18 cellular contexts compared by ENCODE assay signal in the genomic region with DNA sequence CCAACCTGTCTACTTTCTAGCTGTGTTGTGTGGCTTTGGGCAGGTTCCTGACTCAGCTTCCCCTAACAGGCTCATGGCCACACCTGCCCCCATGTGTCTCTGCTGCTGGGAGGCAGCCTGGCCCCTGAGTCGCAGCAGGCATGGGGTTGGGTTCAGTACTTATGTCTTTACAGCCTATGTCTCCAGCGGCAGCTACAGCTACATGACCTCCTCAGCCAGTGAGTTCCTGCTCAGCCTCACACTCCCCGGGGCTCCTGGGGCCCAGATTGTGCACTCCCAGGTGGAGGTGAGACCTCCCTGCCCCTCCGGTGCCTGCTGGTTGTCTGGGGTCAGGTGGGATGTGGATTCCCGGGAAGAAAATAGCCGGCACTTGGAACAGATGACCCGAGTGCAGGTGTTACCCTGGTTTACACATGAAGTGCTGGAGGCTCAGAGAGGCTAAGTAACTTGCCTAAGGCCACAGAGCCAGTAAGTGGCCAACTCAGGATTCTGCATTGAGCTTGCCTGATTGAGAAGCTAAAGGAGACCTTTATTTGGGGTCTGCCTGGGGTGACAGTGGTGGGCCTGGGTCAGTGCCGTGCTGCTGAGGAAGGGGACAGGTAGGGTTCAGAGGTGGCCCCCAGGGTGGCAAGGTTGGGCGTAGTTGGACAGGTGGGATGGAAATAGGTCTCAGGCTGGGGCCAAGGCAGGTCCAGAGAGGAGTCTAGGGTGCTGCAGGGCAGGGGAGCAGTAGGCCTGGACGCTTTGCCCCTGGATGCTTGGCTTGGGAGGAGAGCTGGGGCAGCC. TPM values are rescaled to one million over a fixed set of nuclear protein-coding genes. Genes with fewer than 3 reads are reported as not detected.
A peak's percentile ranks its signal among the peaks of the same experiment; 100 is the strongest.
DNase-seq lines count a peak whose midpoint lies in the region; ATAC-seq, FAIRE-seq and TF ChIP-seq lines count a peak whose summit lies in the region.
"Had no signal": no experiment of that assay in that cellular context is flagged by ENCODE, and none has a peak within 500 bp of the region (broad histone marks: within the 10 kb centered on the region; RNA-seq: fewer than 3 reads in every experiment).

No MANE protein-coding gene starts in this region.

- no peak overlapping the region for H2BK120ac ChIP-seq in mesendoderm (ENCODE audit: low read depth, low read length)

- no peak for TF ChIP-seq RAD21 in A549 (conservative IDR thresholded peaks at IDR 0.05 in 1 of 2, IDR thresholded peaks at IDR 0.05 in 1 of 2)
- no peak for TF ChIP-seq RAD21 in K562 (CRISPR knock-in tag; conservative IDR thresholded peaks at IDR 0.05 in 1 of 2, IDR thresholded peaks at IDR 0.05 in 1 of 2)

- H3K79me2 ChIP-seq in GM23338 (replicated peaks; ENCODE audit: insufficient read depth) (no peaks in the 10 kb centered on the region), K562 (ENCODE audit: control insufficient read depth, insufficient read depth, low read length) (no peaks in the 10 kb centered on the region), mesendoderm (ENCODE audit: control insufficient read depth, insufficient read depth, low read length) (no peaks in the 10 kb centered on the region)

- H3F3A ChIP-seq in GM23338 (replicated peaks; ENCODE audit: low read depth), result no peaks in the 10 kb centered on the region

- H3K4me1 Mint-ChIP-seq in GM23338, result peaks cover 4% of the 10 kb centered on the region; the same call in 2 of the 3 replicates

- H3K27me3 ChIP-seq in GM23338 (ENCODE audit: insufficient read depth) (no peaks in the 10 kb centered on the region), K562 (ENCODE audit: control insufficient read depth in 2 of 2, insufficient read depth in 2 of 2, low read length in 2 of 2) (no peaks in the 10 kb centered on the region), mesendoderm (ENCODE audit: insufficient read depth, low read length, poor library complexity) (no peaks in the 10 kb centered on the region), brain microvascular endothelial cell (replicated peaks) (no peaks in the 10 kb centered on the region)

- DNase-seq in A549 (ENCODE audit: low read depth in 1 of 2, low spot score in 1 of 2), result no peak
- no peak for DNase-seq in GM23338 (ENCODE audit: low spot score)
- DNase-seq in K562 (ENCODE audit: extremely low read depth in 1 of 4, low spot score in 3 of 4), result no peak
- no peak for DNase-seq in mesendoderm
- no peak for DNase-seq in brain microvascular endothelial cell
- DNase-seq in NCI-H446 treated with DMSO at 0.1 percent for 48 hours (lab: John Stamatoyannopoulos, UW), result no peak
- DNase-seq in DMS53 treated with DMSO at 0.1 percent for 48 hours (lab: John Stamatoyannopoulos, UW; ENCODE audit: unreplicated experiment), result no peak
- no peak for DNase-seq in SIG-M5 (lab: John Stamatoyannopoulos, UW)
- DNase-seq: KBM-7, MV-4-11, NCI-H1417 treated with DMSO at 0.1 percent for 48 hours, NCI-H2029, NCI-H510A treated with DMSO at 0.1 percent for 48 hours, NCI-H82 had no signal

- H3K27ac ChIP-seq in A549 (no peak overlapping the region; a peak in 1 of 6 replicates), GM23338 (ENCODE audit: low read depth) (no peak overlapping the region), K562 (ENCODE audit: extremely low read depth, low read depth, low read length) (no peak overlapping the region), mesendoderm (ENCODE audit: low read depth, low read length) (no peak overlapping the region), brain microvascular endothelial cell (no peak overlapping the region)
- H3K27ac ChIP-seq: HL-60, PC-9 had no signal

- no peak overlapping the region for H3K4me3 Mint-ChIP-seq in GM23338
- H3K4me3 Mint-ChIP-seq: H9 had no signal

- H3K9me3 ChIP-seq in A549 (no peaks in the 10 kb centered on the region), K562 (replicated peaks; ENCODE audit: control insufficient read depth, insufficient read depth, low read depth, low read length) (no peaks in the 10 kb centered on the region)

- H3K9ac ChIP-seq in K562 (ENCODE audit: insufficient read depth in 1 of 2, low read depth in 2 of 2, low read length in 2 of 2) (peak overlapping the region in 1 of 2 experiments; percentile 70; a peak in 2 of 4 replicates), mesendoderm (ENCODE audit: low read length) (no peak overlapping the region)

- H3K27ac Mint-ChIP-seq in GM23338, result peak overlapping the region; percentile 50; the same call in 1 of the 2 replicates

- TF ChIP-seq EP300 in A549 (IDR thresholded peaks at IDR 0.05) (no peak), K562 (IDR thresholded peaks at IDR 0.05; ENCODE audit: low read length) (no peak)

- no peak overlapping the region for H3K23ac ChIP-seq in mesendoderm (ENCODE audit: low read length)

- H4K20me1 ChIP-seq in GM23338 (replicated peaks; ENCODE audit: insufficient read depth) (no peaks in the 10 kb centered on the region), K562 (replicated peaks; ENCODE audit: control insufficient read depth, insufficient read depth, low read length) (peaks cover 3% of the 10 kb centered on the region; the same call in 1 of the 2 replicates)

- intact Hi-C loops in K562 (cut with micrococcal nuclease), result no loop called here

- no peak overlapping the region for H3K4me3 ChIP-seq in A549
- H3K4me3 ChIP-seq in GM23338, result no peak overlapping the region
- H3K4me3 ChIP-seq in K562, result no peak overlapping the region
- H3K4me3 ChIP-seq in mesendoderm (ENCODE audit: low read length), result no peak overlapping the region
- no peak overlapping the region for H3K4me3 ChIP-seq in brain microvascular endothelial cell (ENCODE audit: low read depth, low read length)
- H3K4me3 ChIP-seq: PC-9 had no signal

- H3K9me3 Mint-ChIP-seq in GM23338, result no peaks in the 10 kb centered on the region
- H3K9me3 Mint-ChIP-seq: H9 had no signal

- no peaks in the 10 kb centered on the region for H3K9me1 ChIP-seq in K562 (ENCODE audit: control insufficient read depth, insufficient read depth, low read length)

- no peak overlapping the region for H3K4me2 ChIP-seq in A549
- H3K4me2 ChIP-seq in GM23338, result no peak overlapping the region
- no peak overlapping the region for H3K4me2 ChIP-seq in K562 (ENCODE audit: insufficient read depth, low read length)
- H3K4me2 ChIP-seq in mesendoderm (ENCODE audit: low read length), result no peak overlapping the region
- H3K4me2 ChIP-seq: PC-9 had no signal

- H3K56ac ChIP-seq in mesendoderm (ENCODE audit: low read length), result peak overlapping the region; percentile 62

- WGBS in A549 (ENCODE audit: missing lambda C conversion rate), result 92% methylated on average over 8 of the region's 10 CpGs
- WGBS in K562 (ENCODE audit: insufficient coverage, low coverage, missing lambda C conversion rate), result 85% methylated on average over 10 of the region's 10 CpGs
- WGBS in mesendoderm (ENCODE audit: extremely low coverage, insufficient coverage, low lambda C conversion rate), result no CpG with 5 or more reads among the region's 10 CpGs

- POLR2A ChIA-PET in A549 (lab: Yijun Ruan, JAX), result interaction anchor here (0.7 to 1.3 kb wide), 2 partner anchors 89 to 90 kb away, joined by 4 to 6 read pairs; no protein-coding TSS in a partner anchor
- POLR2A ChIA-PET in K562 (lab: Yijun Ruan, JAX), result interaction anchor here (0.6 to 1.0 kb wide), 6 partner anchors 9 to 79 kb away, joined by 3 to 4 read pairs (median 3); no protein-coding TSS in a partner anchor

- TF ChIP-seq CTCF in A549 (IDR thresholded peaks at IDR 0.05) (no peak), GM23338 (conservative IDR thresholded peaks at IDR 0.05; ENCODE audit: low read depth in 2 of 2) (no peak), K562 (IDR thresholded peaks at IDR 0.05 in 2 of 3, conservative IDR thresholded peaks at IDR 0.05 in 1 of 3; ENCODE audit: insufficient read depth in 2 of 3, low read depth in 1 of 3, low read length in 3 of 3) (no peak), brain microvascular endothelial cell (IDR thresholded peaks at IDR 0.05; ENCODE audit: low read depth, low read length, missing control alignments) (no peak)

- no peak for FAIRE-seq in A549 (lab: Jason Lieb, UNC)
- no peak for FAIRE-seq in K562 (lab: Jason Lieb, UNC)
- FAIRE-seq: GM19239 had no signal

- TF ChIP-seq POLR2A in A549 (IDR thresholded peaks at IDR 0.05; ENCODE audit: low read length), result no peak
- no peak for TF ChIP-seq POLR2A in K562 (conservative IDR thresholded peaks at IDR 0.05)

- H3K4me1 ChIP-seq in A549, result peaks cover 5% of the 10 kb centered on the region; the same call in 1 of the 3 replicates
- H3K4me1 ChIP-seq in GM23338 (ENCODE audit: insufficient read depth), result no peaks in the 10 kb centered on the region
- peaks cover 0 to 48% of the 10 kb centered on the region in 2 experiments; a peak in 3 of 5 replicates for H3K4me1 ChIP-seq in K562 (replicated peaks in 1 of 2; ENCODE audit: control insufficient read depth in 2 of 2, insufficient read depth in 2 of 2, low read length in 2 of 2)
- no peaks in the 10 kb centered on the region for H3K4me1 ChIP-seq in mesendoderm (ENCODE audit: control insufficient read depth, low read depth, low read length)

- no peak overlapping the region for H2AK5ac ChIP-seq in mesendoderm (ENCODE audit: low read length)

- in situ Hi-C loops in K562 (cut with MboI), result no loop called here
- in situ Hi-C loops in brain microvascular endothelial cell (cut with HindIII; ENCODE audit: low pct_ligation_motif_present, low sequenced_read_pairs), result no loop called here

- no peaks in the 10 kb centered on the region for H3K9me2 ChIP-seq in GM23338 (ENCODE audit: insufficient read depth)

- ATAC-seq in A549 (no peak; a peak in 1 of 6 replicates), GM23338 (no peak), K562 (no peak)

- H3K4ac ChIP-seq in mesendoderm (ENCODE audit: low read depth, low read length), result no peak overlapping the region

- no peak overlapping the region for H2BK15ac ChIP-seq in mesendoderm (replicated peaks; ENCODE audit: low read depth)

- H2BK5ac ChIP-seq in mesendoderm (ENCODE audit: low read length), result no peak overlapping the region

- no peak overlapping the region for H4K5ac ChIP-seq in mesendoderm (ENCODE audit: low read length)

- no peak overlapping the region for H3K18ac ChIP-seq in mesendoderm (ENCODE audit: low read length)

- H3K36me3 ChIP-seq in GM23338 (ENCODE audit: insufficient read depth) (no peaks in the 10 kb centered on the region), K562 (ENCODE audit: control insufficient read depth, insufficient read depth, low read length) (peaks cover 15% of the 10 kb centered on the region; the same call in 1 of the 3 replicates), mesendoderm (ENCODE audit: control insufficient read depth, insufficient read depth, low read length) (no peaks in the 10 kb centered on the region), brain microvascular endothelial cell (replicated peaks) (no peaks in the 10 kb centered on the region)

- H4K8ac ChIP-seq in mesendoderm (ENCODE audit: low read depth, low read length), result no peak overlapping the region

- H2AFZ ChIP-seq in GM23338, result no peak overlapping the region
- no peak overlapping the region for H2AFZ ChIP-seq in K562 (ENCODE audit: low read depth, low read length)
- H2AFZ ChIP-seq: PC-9 had no signal

- H3K36me3 Mint-ChIP-seq in GM23338 (ENCODE audit: low read depth), result no peaks in the 10 kb centered on the region; the same call in 2 of the 3 replicates

- BruUV-seq in K562 (replicated peaks; lab: Mats Ljungman, UMichigan), result no TSS peak

- CTCF ChIA-PET in A549 (lab: Yijun Ruan, JAX), result interaction anchor here (0.5 to 8.3 kb wide), 37 partner anchors 8 to 184 kb away, joined by 3 to 110 read pairs (median 5); a partner anchor contains a TSS
- CTCF ChIA-PET in K562 (lab: Yijun Ruan, JAX; ENCODE audit: low intra/inter-chr PET ratio), result interaction anchor here (2.5 kb wide), 1 partner anchor 75 kb away, joined by 15 read pairs; no protein-coding TSS in a partner anchor

- no peaks in the 10 kb centered on the region for H3K79me1 ChIP-seq in mesendoderm (ENCODE audit: low read length)

- peaks cover 6% of the 10 kb centered on the region for H3K27me3 Mint-ChIP-seq in GM23338 (ENCODE audit: insufficient read depth, low read depth, poor library complexity)

RNA-seq across cellular contexts. Expression of a gene that starts 15.9 kb away (rescaled TPM):
- polyA plus RNA-seq in A549 (2011; rRNA removed) (5.7 and 9.3 TPM in 2 replicates), A549 (2017; fragmentation: RNase III; extraction: RNeasy Plus Mini Kit Qiagen cat#74134 plus additional on column Dnase treatment) (6.0 to 7.7 TPM (median 6.8 TPM) in 3 replicates), GM23338 (2016; fragmentation: Nextera tagmentation; extraction: Ambion mirVana) (1.5 and 2.3 TPM in 2 replicates), K562 (2011; rRNA removed) (13.5 and 22.6 TPM in 2 replicates), K562 (2014; fragmentation: Illumina TruSeq; extraction: Trizol) (8.3 and 9.1 TPM in 2 replicates), K562 (2014; fragmentation: Nextera tagmentation; extraction: Ambion mirVana) (1 to 10 TPM in 1 of 2 experiments, under 1 TPM in 1; 0.92 to 1.1 TPM), K562 (2014; rRNA removed) (15.1 and 19.9 TPM in 2 replicates)
- 7.5 and 8.5 TPM in 2 replicates for polyA plus RNA-seq in A549 (2012; cell fraction: cytosol; rRNA removed)
- 42.5 and 53.1 TPM in 2 replicates for polyA plus RNA-seq in A549 (2012; cell fraction: nucleus; rRNA removed)
- 11.0 and 12.6 TPM in 2 replicates for polyA minus RNA-seq in A549 (2011; rRNA and poly(A)+ RNA removed)
- 4.0 and 8.0 TPM in 2 replicates for total RNA-seq in GM23338 (2014; rRNA removed; shearing (Covaris generic))
- 66.2 and 212 TPM in 2 replicates for total RNA-seq in K562 (2011; cell fraction: chromatin; rRNA removed; ENCODE audit: low replicate concordance)
- total RNA-seq in K562 (2011; cell fraction: nucleolus; rRNA removed), result 117 and 131 TPM in 2 replicates
- 80.1 and 84.7 TPM in 2 replicates for total RNA-seq in K562 (2011; cell fraction: nucleoplasm; rRNA removed)
- total RNA-seq in K562 (2014; rRNA removed) (12.6 and 15.6 TPM in 2 replicates), K562 (2014; rRNA removed; fragmentation: Illumina TruSeq; extraction: Trizol) (4.7 and 6.9 TPM in 2 replicates), K562 (2015; rRNA removed; fragmentation: Illumina TruSeq; extraction: Trizol) (7.4 and 7.7 TPM in 2 replicates), K562 (2021) (18.6 and 19.0 TPM in 2 replicates)
- 16.3 and 19.3 TPM in 2 replicates for polyA plus RNA-seq in K562 (2011; cell fraction: cytosol; rRNA removed)
- polyA plus RNA-seq in K562 (2011; cell fraction: nucleus; rRNA removed), result 115 and 146 TPM in 2 replicates
- polyA plus RNA-seq in K562 (2012), result 10.0 and 16.5 TPM in 2 replicates
- 7.5 and 9.5 TPM in 2 replicates for polyA minus RNA-seq in K562 (2011; rRNA and poly(A)+ RNA removed)
- polyA minus RNA-seq in K562 (2011; cell fraction: cytosol; rRNA and poly(A)+ RNA removed), result 8.0 and 12.0 TPM in 2 replicates
- polyA minus RNA-seq in K562 (2011; cell fraction: nucleus; rRNA and poly(A)+ RNA removed), result 25.0 and 31.0 TPM in 2 replicates
- 1.4 TPM for polyA plus RNA-seq in mesendoderm (2013, experiment 1 of 2)
- polyA plus RNA-seq in mesendoderm (2013, experiment 2 of 2), result 1.4 TPM

RNA-seq across cellular contexts. Expression of a gene that starts 31.4 kb away (rescaled TPM):
- 11.1 and 14.4 TPM in 2 replicates for polyA plus RNA-seq in A549 (2011; rRNA removed)
- 15.7 and 19.8 TPM in 2 replicates for polyA plus RNA-seq in A549 (2012; cell fraction: cytosol; rRNA removed)
- 21.8 and 23.9 TPM in 2 replicates for polyA plus RNA-seq in A549 (2012; cell fraction: nucleus; rRNA removed)
- 13.8 to 16.3 TPM (median 15.5 TPM) in 3 replicates for polyA plus RNA-seq in A549 (2017; fragmentation: RNase III; extraction: RNeasy Plus Mini Kit Qiagen cat#74134 plus additional on column Dnase treatment)
- 38.9 and 44.0 TPM in 2 replicates for polyA minus RNA-seq in A549 (2011; rRNA and poly(A)+ RNA removed)
- 36.8 and 39.8 TPM in 2 replicates for total RNA-seq in GM23338 (2014; rRNA removed; shearing (Covaris generic))
- 12.1 and 12.3 TPM in 2 replicates for polyA plus RNA-seq in GM23338 (2016; fragmentation: Nextera tagmentation; extraction: Ambion mirVana)
- total RNA-seq in K562 (2011; cell fraction: chromatin; rRNA removed; ENCODE audit: low replicate concordance), result 87.4 and 216 TPM in 2 replicates
- total RNA-seq in K562 (2011; cell fraction: nucleolus; rRNA removed), result 182 and 184 TPM in 2 replicates
- total RNA-seq in K562 (2011; cell fraction: nucleoplasm; rRNA removed), result 128 and 145 TPM in 2 replicates
- total RNA-seq in K562 (2014; rRNA removed), result 75.5 and 95.5 TPM in 2 replicates
- total RNA-seq in K562 (2014; rRNA removed; fragmentation: Illumina TruSeq; extraction: Trizol), result 23.7 and 31.8 TPM in 2 replicates
- 48.9 and 53.8 TPM in 2 replicates for total RNA-seq in K562 (2015; rRNA removed; fragmentation: Illumina TruSeq; extraction: Trizol)
- total RNA-seq in K562 (2021), result 98.9 and 108 TPM in 2 replicates
- 34.3 and 40.9 TPM in 2 replicates for polyA plus RNA-seq in K562 (2011; rRNA removed)
- 50.0 and 87.1 TPM in 2 replicates for polyA plus RNA-seq in K562 (2011; cell fraction: cytosol; rRNA removed)
- polyA plus RNA-seq in K562 (2011; cell fraction: nucleus; rRNA removed), result 25.8 and 38.5 TPM in 2 replicates
- polyA plus RNA-seq in K562 (2012), result 67.8 and 92.0 TPM in 2 replicates
- 25.1 and 50.7 TPM in 2 replicates for polyA plus RNA-seq in K562 (2014; fragmentation: Illumina TruSeq; extraction: Trizol)
- 1 to 10 TPM; 1.5 to 2.4 TPM for polyA plus RNA-seq in K562 (2014; fragmentation: Nextera tagmentation; extraction: Ambion mirVana)
- 50.5 and 57.8 TPM in 2 replicates for polyA plus RNA-seq in K562 (2014; rRNA removed)
- 57.6 and 96.4 TPM in 2 replicates for polyA minus RNA-seq in K562 (2011; rRNA and poly(A)+ RNA removed)
- polyA minus RNA-seq in K562 (2011; cell fraction: cytosol; rRNA and poly(A)+ RNA removed), result 126 and 151 TPM in 2 replicates
- 24.9 and 34.4 TPM in 2 replicates for polyA minus RNA-seq in K562 (2011; cell fraction: nucleus; rRNA and poly(A)+ RNA removed)
- polyA plus RNA-seq in mesendoderm (2013, experiment 1 of 2), result 23.5 TPM
- 23.1 TPM for polyA plus RNA-seq in mesendoderm (2013, experiment 2 of 2)

RNA-seq across cellular contexts. Expression of a gene that starts 53.0 kb away (rescaled TPM):
- polyA plus RNA-seq in A549 (2011; rRNA removed), result 48.2 and 53.1 TPM in 2 replicates
- 42.1 and 53.3 TPM in 2 replicates for polyA plus RNA-seq in A549 (2012; cell fraction: cytosol; rRNA removed)
- 75.5 and 99.7 TPM in 2 replicates for polyA plus RNA-seq in A549 (2012; cell fraction: nucleus; rRNA removed)
- 40.9 to 46.5 TPM (median 42.7 TPM) in 3 replicates for polyA plus RNA-seq in A549 (2017; fragmentation: RNase III; extraction: RNeasy Plus Mini Kit Qiagen cat#74134 plus additional on column Dnase treatment)
- 53.6 and 67.3 TPM in 2 replicates for polyA minus RNA-seq in A549 (2011; rRNA and poly(A)+ RNA removed)
- 38.1 and 46.9 TPM in 2 replicates for total RNA-seq in GM23338 (2014; rRNA removed; shearing (Covaris generic))
- 23.9 and 28.8 TPM in 2 replicates for polyA plus RNA-seq in GM23338 (2016; fragmentation: Nextera tagmentation; extraction: Ambion mirVana)
- total RNA-seq in K562 (2011; cell fraction: chromatin; rRNA removed; ENCODE audit: low replicate concordance), result 128 and 175 TPM in 2 replicates
- total RNA-seq in K562 (2011; cell fraction: nucleolus; rRNA removed), result 70.0 and 73.4 TPM in 2 replicates
- 87.9 and 95.3 TPM in 2 replicates for total RNA-seq in K562 (2011; cell fraction: nucleoplasm; rRNA removed)
- 43.2 and 59.0 TPM in 2 replicates for total RNA-seq in K562 (2014; rRNA removed)
- 39.5 and 44.4 TPM in 2 replicates for total RNA-seq in K562 (2014; rRNA removed; fragmentation: Illumina TruSeq; extraction: Trizol)
- 41.2 and 42.6 TPM in 2 replicates for total RNA-seq in K562 (2015; rRNA removed; fragmentation: Illumina TruSeq; extraction: Trizol)
- 66.7 and 69.8 TPM in 2 replicates for total RNA-seq in K562 (2021)
- polyA plus RNA-seq in K562 (2011; rRNA removed), result 69.2 and 73.9 TPM in 2 replicates
- 55.1 and 86.3 TPM in 2 replicates for polyA plus RNA-seq in K562 (2011; cell fraction: cytosol; rRNA removed)
- 150 and 164 TPM in 2 replicates for polyA plus RNA-seq in K562 (2011; cell fraction: nucleus; rRNA removed)
- 61.8 and 77.6 TPM in 2 replicates for polyA plus RNA-seq in K562 (2012)
- 44.2 and 48.9 TPM in 2 replicates for polyA plus RNA-seq in K562 (2014; fragmentation: Illumina TruSeq; extraction: Trizol)
- 10 to 100 TPM; 13.7 to 37.4 TPM for polyA plus RNA-seq in K562 (2014; fragmentation: Nextera tagmentation; extraction: Ambion mirVana)
- 49.1 and 55.9 TPM in 2 replicates for polyA plus RNA-seq in K562 (2014; rRNA removed)
- 67.7 and 72.4 TPM in 2 replicates for polyA minus RNA-seq in K562 (2011; rRNA and poly(A)+ RNA removed)
- polyA minus RNA-seq in K562 (2011; cell fraction: cytosol; rRNA and poly(A)+ RNA removed), result 30.7 and 31.3 TPM in 2 replicates
- polyA minus RNA-seq in K562 (2011; cell fraction: nucleus; rRNA and poly(A)+ RNA removed), result 27.5 and 41.7 TPM in 2 replicates
- polyA plus RNA-seq in mesendoderm (2013, experiment 1 of 2), result 23.8 TPM
- 24.5 TPM for polyA plus RNA-seq in mesendoderm (2013, experiment 2 of 2)

RNA-seq across cellular contexts. Expression of a gene that starts 53.3 kb away (rescaled TPM):
- polyA plus RNA-seq in A549 (2011; rRNA removed) (155 and 302 TPM in 2 replicates), A549 (2017; fragmentation: RNase III; extraction: RNeasy Plus Mini Kit Qiagen cat#74134 plus additional on column Dnase treatment) (111 to 118 TPM (median 115 TPM) in 3 replicates), GM23338 (2016; fragmentation: Nextera tagmentation; extraction: Ambion mirVana) (202 and 203 TPM in 2 replicates), K562 (2011; rRNA removed) (172 and 248 TPM in 2 replicates), K562 (2014; fragmentation: Illumina TruSeq; extraction: Trizol) (349 and 430 TPM in 2 replicates), K562 (2014; fragmentation: Nextera tagmentation; extraction: Ambion mirVana) (100 to 1,000 TPM; 209 to 414 TPM), K562 (2014; rRNA removed) (103 and 105 TPM in 2 replicates)
- 73.9 and 101 TPM in 2 replicates for polyA plus RNA-seq in A549 (2012; cell fraction: cytosol; rRNA removed)
- polyA plus RNA-seq in A549 (2012; cell fraction: nucleus; rRNA removed), result 210 and 337 TPM in 2 replicates
- 321 and 327 TPM in 2 replicates for polyA minus RNA-seq in A549 (2011; rRNA and poly(A)+ RNA removed)
- total RNA-seq in GM23338 (2014; rRNA removed; shearing (Covaris generic)), result 289 and 316 TPM in 2 replicates
- total RNA-seq in K562 (2011; cell fraction: chromatin; rRNA removed; ENCODE audit: low replicate concordance), result 616 and 628 TPM in 2 replicates
- 207 and 261 TPM in 2 replicates for total RNA-seq in K562 (2011; cell fraction: nucleolus; rRNA removed)
- total RNA-seq in K562 (2011; cell fraction: nucleoplasm; rRNA removed), result 272 and 275 TPM in 2 replicates
- total RNA-seq in K562 (2014; rRNA removed) (98.9 and 208 TPM in 2 replicates), K562 (2014; rRNA removed; fragmentation: Illumina TruSeq; extraction: Trizol) (221 and 275 TPM in 2 replicates), K562 (2015; rRNA removed; fragmentation: Illumina TruSeq; extraction: Trizol) (252 and 265 TPM in 2 replicates), K562 (2021) (513 and 546 TPM in 2 replicates)
- 249 and 266 TPM in 2 replicates for polyA plus RNA-seq in K562 (2011; cell fraction: cytosol; rRNA removed)
- 317 and 410 TPM in 2 replicates for polyA plus RNA-seq in K562 (2011; cell fraction: nucleus; rRNA removed)
- 179 and 231 TPM in 2 replicates for polyA plus RNA-seq in K562 (2012)
- 327 and 380 TPM in 2 replicates for polyA minus RNA-seq in K562 (2011; rRNA and poly(A)+ RNA removed)
- 234 and 252 TPM in 2 replicates for polyA minus RNA-seq in K562 (2011; cell fraction: cytosol; rRNA and poly(A)+ RNA removed)
- polyA minus RNA-seq in K562 (2011; cell fraction: nucleus; rRNA and poly(A)+ RNA removed), result 101 and 174 TPM in 2 replicates
- 204 TPM for polyA plus RNA-seq in mesendoderm (2013, experiment 1 of 2)
- polyA plus RNA-seq in mesendoderm (2013, experiment 2 of 2), result 185 TPM
